In the genomic region with DNA sequence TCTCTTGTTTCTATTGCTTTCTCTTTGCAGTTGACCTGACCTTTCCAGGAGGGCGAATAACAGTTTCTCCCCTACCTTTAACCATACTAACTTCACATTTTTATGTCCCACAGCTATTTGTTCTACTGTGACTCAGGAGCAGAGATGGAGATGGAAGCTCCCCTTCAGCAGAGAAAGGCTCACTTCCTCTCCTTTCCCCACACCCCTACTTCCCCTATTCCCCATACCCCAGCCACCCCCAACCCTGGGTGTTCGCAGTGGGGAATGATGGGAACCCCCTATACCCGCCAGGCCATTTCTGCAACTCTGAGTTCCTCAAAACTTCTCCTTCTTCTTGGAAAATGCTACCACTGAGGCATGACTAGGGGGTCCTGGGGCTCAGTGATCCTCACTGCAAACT, we compare ENCODE assay signal across 12 cellular contexts.
"Had no signal": no experiment of that assay in that cellular context is flagged by ENCODE, and none has a peak within 500 bp of the region (broad histone marks: within the 10 kb centered on the region; RNA-seq: fewer than 3 reads in every experiment).

No MANE protein-coding gene starts in this region.

- H3K27me3 ChIP-seq: cardiac muscle cell, heart right ventricle, stomach, thyroid gland, uterus had no signal

- H3K27ac ChIP-seq: cardiac muscle cell, heart right ventricle, stomach, thyroid gland, uterus, VCaP had no signal

- H3K4me3 ChIP-seq: cardiac muscle cell, heart right ventricle, stomach, thyroid gland, uterus had no signal

- H3K9me3 Mint-ChIP-seq: neural crest cell had no signal

- H3K9me3 ChIP-seq: stomach, thyroid gland, uterus had no signal

- H3K4me1 Mint-ChIP-seq: neural crest cell had no signal

- H3K4me1 ChIP-seq: stomach, thyroid gland, uterus had no signal

- H3K4me3 Mint-ChIP-seq: neural crest cell had no signal

- ATAC-seq: heart right ventricle had no signal

- DNase-seq: activated CD4-positive, alpha-beta T cell treated with anti-CD3 and anti-CD28 coated beads for 4 hours; activated naive CD4-positive, alpha-beta T cell treated with Interleukin-2 at 50 U/mL for 16 hours; foreskin melanocyte; heart right ventricle; stimulated activated CD4-positive, alpha-beta T cell treated with anti-CD3 and anti-CD28 coated beads, Interleukin-4, amount 100 ng/mL, for 24 hours; stomach; T1000; thyroid gland; uterus had no signal

- H3K36me3 ChIP-seq: cardiac muscle cell, heart right ventricle, stomach, thyroid gland, uterus had no signal
